ENCODE assay signal across 8 cellular contexts in genomic region chr21:29656504-29657227, GRCh38.
DNase-seq lines count a peak whose midpoint lies in the region; ATAC-seq and TF ChIP-seq lines count a peak whose summit lies in the region.

No MANE protein-coding gene starts in this region.

- TF ChIP-seq CTCF in CD4-positive, alpha-beta T cell (IDR thresholded peaks at IDR 0.05) = no peak

- DNase-seq in COLO829 (ENCODE audit: low spot score) (peak; percentile 53), LoVo (ENCODE audit: low spot score) (peak; percentile 2), NCI-H2107 treated with DMSO at 0.1 percent for 48 hours (lab: John Stamatoyannopoulos, UW; ENCODE audit: unreplicated experiment) (no peak), GM19240 (ENCODE audit: insufficient read length, low spot score) (no peak)
- DNase-seq in CD4-positive, alpha-beta T cell = no peak

- no peaks in the 10 kb centered on the region for H3K9me3 ChIP-seq in mesodermal cell (ENCODE audit: control insufficient read depth, low read length)
- H3K9me3 ChIP-seq in CD4-positive, alpha-beta T cell (ENCODE audit: control insufficient read depth, low read length) = no peaks in the 10 kb centered on the region

- peaks cover 7% of the 10 kb centered on the region for H3K9me3 Mint-ChIP-seq in activated T-helper 17 cell treated with anti-CD3 and anti-CD28 coated beads, Interleukin-2, amount 50 U/mL, for 72 hours
- peaks cover 3% of the 10 kb centered on the region for H3K9me3 Mint-ChIP-seq in CD4-positive, alpha-beta T cell

- intact Hi-C loops in CD4-positive, alpha-beta T cell (cut with DNase I, micrococcal nuclease) = no loop called here

- no peak overlapping the region for H3K4me3 ChIP-seq in mesodermal cell (ENCODE audit: extremely low read depth, insufficient read depth, low read length, poor library complexity, severe bottlenecking)

- peaks cover 22% of the 10 kb centered on the region for H3K4me1 ChIP-seq in mesodermal cell (ENCODE audit: control insufficient read depth, insufficient read depth, low read length, poor library complexity, severe bottlenecking)

- peaks cover 7% of the 10 kb centered on the region for H3K4me1 Mint-ChIP-seq in activated T-helper 17 cell treated with anti-CD3 and anti-CD28 coated beads, Interleukin-2, amount 50 U/mL, for 72 hours
- peaks cover 11% of the 10 kb centered on the region for H3K4me1 Mint-ChIP-seq in CD4-positive, alpha-beta T cell (ENCODE audit: low read depth)

- no peaks in the 10 kb centered on the region for H3K27me3 ChIP-seq in CD4-positive, alpha-beta T cell (ENCODE audit: control insufficient read depth, insufficient read depth, low read length)

- peak; percentile 97 for ATAC-seq in activated T-helper 17 cell treated with anti-CD3 and anti-CD28 coated beads, Interleukin-2, amount 50 U/mL, for 72 hours (replicated peaks)
- no peak for ATAC-seq in HG02870 (IDR thresholded peaks at IDR 0.05; ENCODE audit: unreplicated experiment)
- ATAC-seq in CD4-positive, alpha-beta T cell (ENCODE audit: poor library complexity) = no peak

- POLR2A ChIA-PET in CD4-positive, alpha-beta T cell (lab: Charles Lee) = no interaction called here

- CTCF ChIA-PET in CD4-positive, alpha-beta T cell (lab: Charles Lee) = interaction anchor here (1.1 kb wide), 1 partner anchor 8 kb away, joined by 3 read pairs; no protein-coding TSS in a partner anchor

- 73 to 80% methylated on average over 1 to 3 of the region's 6 CpGs for WGBS in mesodermal cell (ENCODE audit: insufficient coverage in 2 of 2), 2 experiments

- H3K36me3 Mint-ChIP-seq in activated T-helper 17 cell treated with anti-CD3 and anti-CD28 coated beads, Interleukin-2, amount 50 U/mL, for 72 hours (ENCODE audit: low read depth) = no peaks in the 10 kb centered on the region
- no peaks in the 10 kb centered on the region for H3K36me3 Mint-ChIP-seq in CD4-positive, alpha-beta T cell (ENCODE audit: low read depth)

- H3K36me3 ChIP-seq in mesodermal cell (ENCODE audit: control insufficient read depth, insufficient read depth, low read length) = no peaks in the 10 kb centered on the region

- H3K27me3 Mint-ChIP-seq in activated T-helper 17 cell treated with anti-CD3 and anti-CD28 coated beads, Interleukin-2, amount 50 U/mL, for 72 hours = peaks cover 4% of the 10 kb centered on the region
- H3K27me3 Mint-ChIP-seq in CD4-positive, alpha-beta T cell = no peaks in the 10 kb centered on the region

- H3K4me3 Mint-ChIP-seq in activated T-helper 17 cell treated with anti-CD3 and anti-CD28 coated beads, Interleukin-2, amount 50 U/mL, for 72 hours = peak overlapping the region; percentile 62
- H3K4me3 Mint-ChIP-seq in CD4-positive, alpha-beta T cell = no peak overlapping the region

- peak overlapping the region; percentile 81 for H3K27ac Mint-ChIP-seq in activated T-helper 17 cell treated with anti-CD3 and anti-CD28 coated beads, Interleukin-2, amount 50 U/mL, for 72 hours
- no peak overlapping the region for H3K27ac Mint-ChIP-seq in CD4-positive, alpha-beta T cell

- H3K27ac ChIP-seq in mesodermal cell (ENCODE audit: low read depth, low read length, severe bottlenecking) = peak overlapping the region; percentile 95
- no peak overlapping the region for H3K27ac ChIP-seq in CD4-positive, alpha-beta T cell (ENCODE audit: low read depth, low read length)

Comparison
In these comparisons a context has a peak if more than half of its experiments do, and no peak if none do; other contexts are left out.
1. DNase-seq: peak in COLO829 (single experiment) and LoVo (single experiment); none in NCI-H2107 treated with DMSO at 0.1 percent for 48 hours (single experiment), CD4-positive, alpha-beta T cell (0 of 10) and GM19240 (single experiment).